ENCODE assay signal across 1 cellular context in genomic region chr7:29851487-29851886, GRCh38.
TF ChIP-seq lines count a peak whose summit lies in the region.

No MANE protein-coding gene starts in this region.

TF ChIP-seq in HepG2, 621 proteins besides CTCF, POLR2A, EP300 and RAD21 (continued from another document):
- no peak for TF ChIP-seq ZNF17 (CRISPR knock-in tag; IDR thresholded peaks at IDR 0.05)
- TF ChIP-seq ZNF33A (CRISPR knock-in tag; IDR thresholded peaks at IDR 0.05; ENCODE audit: borderline replicate concordance), result no peak
- no peak for TF ChIP-seq ZBED4 (CRISPR knock-in tag; IDR thresholded peaks at IDR 0.05; ENCODE audit: borderline replicate concordance)
- TF ChIP-seq ZNF704 (CRISPR knock-in tag; IDR thresholded peaks at IDR 0.05; ENCODE audit: borderline replicate concordance), result no peak
- TF ChIP-seq MXD1 (CRISPR knock-in tag; IDR thresholded peaks at IDR 0.05), result no peak
- TF ChIP-seq ZNF207 (IDR thresholded peaks at IDR 0.05; ENCODE audit: borderline replicate concordance), result no peak
- TF ChIP-seq ZNF441 (CRISPR knock-in tag; IDR thresholded peaks at IDR 0.05; ENCODE audit: borderline replicate concordance), result no peak
- no peak for TF ChIP-seq ZNF430 (CRISPR knock-in tag; IDR thresholded peaks at IDR 0.05)
- no peak for TF ChIP-seq ZBTB49 (CRISPR knock-in tag; IDR thresholded peaks at IDR 0.05; ENCODE audit: borderline replicate concordance)
- TF ChIP-seq FOXM1 (CRISPR knock-in tag; IDR thresholded peaks at IDR 0.05), result no peak
- no peak for TF ChIP-seq HES4 (CRISPR knock-in tag; IDR thresholded peaks at IDR 0.05; ENCODE audit: borderline replicate concordance)
- TF ChIP-seq SRSF4 (IDR thresholded peaks at IDR 0.05; ENCODE audit: low read depth, low read length, poor library complexity, severe bottlenecking), result no peak
- TF ChIP-seq PAWR (CRISPR knock-in tag; IDR thresholded peaks at IDR 0.05; ENCODE audit: borderline replicate concordance), result no peak
- no peak for TF ChIP-seq E2F5 (CRISPR knock-in tag; conservative IDR thresholded peaks at IDR 0.05)
- TF ChIP-seq ZNF33B (CRISPR knock-in tag; IDR thresholded peaks at IDR 0.05), result no peak
- TF ChIP-seq PHB2 (IDR thresholded peaks at IDR 0.05; ENCODE audit: partially characterized antibody), result no peak
- TF ChIP-seq ZNF773 (CRISPR knock-in tag; IDR thresholded peaks at IDR 0.05; ENCODE audit: borderline replicate concordance), result no peak
- TF ChIP-seq MAFK (conservative IDR thresholded peaks at IDR 0.05 in 1 of 2, IDR thresholded peaks at IDR 0.05 in 1 of 2; ENCODE audit: low read length in 2 of 2), result no peak
- TF ChIP-seq IKZF5 (CRISPR knock-in tag; IDR thresholded peaks at IDR 0.05), result no peak
